ENCODE assay signal across 26 cellular contexts in genomic region chr6:20584100-20584731, GRCh38. TPM values are rescaled to one million over a fixed set of nuclear protein-coding genes. Genes with fewer than 3 reads are reported as not detected.
DNase-seq lines count a peak whose midpoint lies in the region; ATAC-seq, FAIRE-seq and TF ChIP-seq lines count a peak whose summit lies in the region.
"Had no signal": no experiment of that assay in that cellular context is flagged by ENCODE, and none has a peak within 500 bp of the region (broad histone marks: within the 10 kb centered on the region; RNA-seq: fewer than 3 reads in every experiment).

No MANE protein-coding gene starts in this region.

- intact Hi-C loops in CD8-positive, alpha-beta T cell (cut with DNase I, micrococcal nuclease): no loop called here
- intact Hi-C loops in sigmoid colon (cut with DNase I): no loop called here

- peak; percentile 45 for FAIRE-seq in H54 (lab: Jason Lieb, UNC)
- FAIRE-seq: astrocyte, islet of Langerhans had no signal

- H3F3A ChIP-seq in neural progenitor cell (ENCODE audit: low read depth): no peaks in the 10 kb centered on the region

- no peak overlapping the region for H3K4me2 ChIP-seq in neural progenitor cell
- H3K4me2 ChIP-seq: KMS-11 had no signal

- H2AFZ ChIP-seq in neural progenitor cell (replicated peaks): no peak overlapping the region

- H3K9me3 Mint-ChIP-seq in CD8-positive, alpha-beta T cell: no peaks in the 10 kb centered on the region
- no peaks in the 10 kb centered on the region for H3K9me3 Mint-ChIP-seq in neural progenitor cell
- H3K9me3 Mint-ChIP-seq: activated naive CD8-positive, alpha-beta T cell treated with anti-CD3 and anti-CD28 coated beads for 36 hours; activated T-helper 2 cell treated with anti-CD3 and anti-CD28 coated beads, Interferon-gamma antibody, Interleukin-2, Interleukin-4, amounts not matched to agents 10 μg/mL and 5 μg/mL and 100 μg/mL, durations not matched to agents 14 hours and 24 hours and 36 hours; CD4-positive, alpha-beta memory T cell; T-cell had no signal

- H3K27ac ChIP-seq in CD8-positive, alpha-beta T cell (ENCODE audit: low read depth, low read length): no peak overlapping the region
- no peak overlapping the region for H3K27ac ChIP-seq in iPS-20b (ENCODE audit: low read length)
- no peak overlapping the region for H3K27ac ChIP-seq in sigmoid colon
- H3K27ac ChIP-seq in neural progenitor cell: no peak overlapping the region
- H3K27ac ChIP-seq: KMS-11, neutrophil had no signal

- H4K20me1 ChIP-seq in neural progenitor cell (ENCODE audit: low read depth): no peaks in the 10 kb centered on the region

- H3K9ac ChIP-seq in iPS-20b (ENCODE audit: low read depth, low read length) (0 out of 2 replicates have a peak overlapping the region, but pooled peaks have one; percentile 1), neural progenitor cell (no peak overlapping the region)
- H3K9ac ChIP-seq: KMS-11 had no signal

- peaks cover 26% of the 10 kb centered on the region for H3K4me1 Mint-ChIP-seq in CD8-positive, alpha-beta T cell (ENCODE audit: low read depth)
- H3K4me1 Mint-ChIP-seq in neural progenitor cell: no peaks in the 10 kb centered on the region

- H3K36me3 ChIP-seq in CD8-positive, alpha-beta T cell (ENCODE audit: insufficient read depth, low read length): no peaks in the 10 kb centered on the region
- no peaks in the 10 kb centered on the region for H3K36me3 ChIP-seq in iPS-20b (ENCODE audit: insufficient read depth, low read depth, low read length)
- peaks cover 0 to 4% (median 0%) of the 10 kb centered on the region in 4 donors for H3K36me3 ChIP-seq in sigmoid colon
- no peaks in the 10 kb centered on the region for H3K36me3 ChIP-seq in neural progenitor cell
- H3K36me3 ChIP-seq: neutrophil had no signal

- WGBS in sigmoid colon, 2 donors: 83 to 97% methylated on average over 2 of the region's 2 CpGs

- H3K9me3 ChIP-seq in CD8-positive, alpha-beta T cell (ENCODE audit: low read length): no peaks in the 10 kb centered on the region
- no peaks in the 10 kb centered on the region for H3K9me3 ChIP-seq in iPS-20b (ENCODE audit: insufficient read depth, low read depth, low read length)
- H3K9me3 ChIP-seq in sigmoid colon: no peaks in the 10 kb centered on the region
- H3K9me3 ChIP-seq in neural progenitor cell (ENCODE audit: low read depth): no peaks in the 10 kb centered on the region
- H3K9me3 ChIP-seq: neutrophil had no signal

- peaks cover 48% of the 10 kb centered on the region for H3K36me3 Mint-ChIP-seq in CD8-positive, alpha-beta T cell
- H3K36me3 Mint-ChIP-seq in neural progenitor cell: no peaks in the 10 kb centered on the region

- H3K79me2 ChIP-seq in neural progenitor cell (ENCODE audit: low read depth): no peaks in the 10 kb centered on the region

- no peaks in the 10 kb centered on the region for H3K27me3 Mint-ChIP-seq in CD8-positive, alpha-beta T cell (ENCODE audit: low read depth)
- no peaks in the 10 kb centered on the region for H3K27me3 Mint-ChIP-seq in neural progenitor cell (ENCODE audit: insufficient read depth, low read depth)
- H3K27me3 Mint-ChIP-seq: activated naive CD8-positive, alpha-beta T cell treated with anti-CD3 and anti-CD28 coated beads for 36 hours; CD4-positive, alpha-beta memory T cell; T-cell had no signal

- no peak for TF ChIP-seq CTCF in CD8-positive, alpha-beta T cell (IDR thresholded peaks at IDR 0.05)
- TF ChIP-seq CTCF in foreskin fibroblast (IDR thresholded peaks at IDR 0.05; ENCODE audit: low read depth, low read length) (no peak), sigmoid colon (IDR thresholded peaks at IDR 0.05) (no peak), neural progenitor cell (IDR thresholded peaks at IDR 0.05) (no peak)

- H3K27ac Mint-ChIP-seq in CD8-positive, alpha-beta T cell: peak overlapping the region; percentile 19
- H3K27ac Mint-ChIP-seq in neural progenitor cell: no peak overlapping the region
- H3K27ac Mint-ChIP-seq: activated naive CD8-positive, alpha-beta T cell treated with anti-CD3 and anti-CD28 coated beads for 36 hours; T-cell had no signal

- POLR2A ChIA-PET in CD8-positive, alpha-beta T cell (lab: Charles Lee): no interaction called here

- no peak for TF ChIP-seq EP300 in sigmoid colon (IDR thresholded peaks at IDR 0.05)

- H3K4me3 Mint-ChIP-seq in CD8-positive, alpha-beta T cell: no peak overlapping the region
- no peak overlapping the region for H3K4me3 Mint-ChIP-seq in neural progenitor cell
- H3K4me3 Mint-ChIP-seq: activated naive CD8-positive, alpha-beta T cell treated with anti-CD3 and anti-CD28 coated beads for 36 hours; CD4-positive, alpha-beta memory T cell; T-cell had no signal

- TF ChIP-seq POLR2A in H54 (IDR thresholded peaks at IDR 0.05; ENCODE audit: low read depth, low read length): no peak
- no peak for TF ChIP-seq POLR2A in sigmoid colon (IDR thresholded peaks at IDR 0.05)

- no peak overlapping the region for H3K4me3 ChIP-seq in CD8-positive, alpha-beta T cell (ENCODE audit: low read depth, low read length)
- H3K4me3 ChIP-seq in iPS-20b (ENCODE audit: low read length): no peak overlapping the region
- H3K4me3 ChIP-seq in foreskin fibroblast (ENCODE audit: low read depth in 1 of 2, low read length in 2 of 2): no peak overlapping the region
- H3K4me3 ChIP-seq in sigmoid colon: no peak overlapping the region
- H3K4me3 ChIP-seq in neural progenitor cell: no peak overlapping the region

- H3K4me1 ChIP-seq in CD8-positive, alpha-beta T cell (ENCODE audit: insufficient read depth, low read length): no peaks in the 10 kb centered on the region
- H3K4me1 ChIP-seq in iPS-20b (ENCODE audit: insufficient read depth, low read length) (peaks cover 25% of the 10 kb centered on the region), sigmoid colon (no peaks in the 10 kb centered on the region), neural progenitor cell (peaks cover 9% of the 10 kb centered on the region)

- H3K27me3 ChIP-seq in CD8-positive, alpha-beta T cell (ENCODE audit: insufficient read depth, low read length): no peaks in the 10 kb centered on the region
- H3K27me3 ChIP-seq in iPS-20b (ENCODE audit: insufficient read depth, low read length): no peaks in the 10 kb centered on the region
- no peaks in the 10 kb centered on the region for H3K27me3 ChIP-seq in sigmoid colon
- H3K27me3 ChIP-seq in neural progenitor cell: no peaks in the 10 kb centered on the region
- H3K27me3 ChIP-seq: neutrophil had no signal

- CTCF ChIA-PET in CD8-positive, alpha-beta T cell (lab: Charles Lee): no interaction called here

- no peak for ATAC-seq in CD8-positive, alpha-beta T cell
- ATAC-seq: left ventricle myocardium superior; Panc1; stimulated activated naive CD8-positive, alpha-beta T cell treated with anti-CD3 and anti-CD28 coated beads, Interleukin-15, Interleukin-2, amounts not matched to agents 100 U/mL and 50 U/mL, for 24 hours; T-cell had no signal

- no peak for DNase-seq in CD8-positive, alpha-beta T cell
- DNase-seq in H54 (ENCODE audit: insufficient read length, low spot score) (no peak), NCI-H748 treated with DMSO at 0.1 percent for 48 hours (lab: John Stamatoyannopoulos, UW) (peak; percentile 69), foreskin fibroblast (no peak), sigmoid colon (no peak), neural progenitor cell (ENCODE audit: low spot score) (no peak), COR-L47 (lab: John Stamatoyannopoulos, UW) (no peak)
- DNase-seq: activated CD4-positive, alpha-beta T cell treated with anti-CD3 and anti-CD28 coated beads for 48 hours; activated CD8-positive, alpha-beta memory T cell treated with anti-CD3 and anti-CD28 coated beads, Interleukin-2, amount 50 U/mL, for 4 hours; activated naive CD8-positive, alpha-beta T cell treated with anti-CD3 and anti-CD28 coated beads for 36 hours; CD4-positive, alpha-beta memory T cell; foreskin melanocyte; H7; left ventricle myocardium superior; NCI-H187 treated with DMSO at 0.1 percent for 48 hours; NCI-H446; stimulated activated CD4-positive, alpha-beta T cell treated with anti-CD3 and anti-CD28 coated beads, Interleukin-2, amount 100 ng/mL, for 48 hours; stimulated activated naive CD8-positive, alpha-beta T cell treated with anti-CD3 and anti-CD28 coated beads, Interleukin-15, Interleukin-2, amounts not matched to agents 100 U/mL and 50 U/mL, for 24 hours; T-cell had no signal

RNA-seq across cellular contexts. Expression of gene CDKAL1, which starts 50.0 kb away (rescaled TPM):
- total RNA-seq in CD8-positive, alpha-beta T cell: 10 to 100 TPM; 21.2 to 22.4 TPM
- 10 to 100 TPM; 11.4 to 14.7 (median 13.6) TPM for total RNA-seq in sigmoid colon
- 1 to 10 TPM; 2.8 to 5.5 (median 4.2) TPM for polyA plus RNA-seq in sigmoid colon
- 29.1 and 39.6 TPM in 2 replicates for total RNA-seq in neural progenitor cell (ENCODE audit: low replicate concordance)
